ENCODE assay signal across 10 cellular contexts in genomic region chr7:91945476-91945875, GRCh38. TPM values are rescaled to one million over a fixed set of nuclear protein-coding genes. Genes with fewer than 3 reads are reported as not detected.
DNase-seq lines count a peak whose midpoint lies in the region; ATAC-seq, FAIRE-seq and TF ChIP-seq lines count a peak whose summit lies in the region.
"Had no signal": no experiment of that assay in that cellular context is flagged by ENCODE, and none has a peak within 500 bp of the region (broad histone marks: within the 10 kb centered on the region; RNA-seq: fewer than 3 reads in every experiment).

No MANE protein-coding gene starts in this region.

- H3K79me1 ChIP-seq in IMR-90 (ENCODE audit: low read depth in 1 of 2, low read length in 2 of 2), result peaks cover 21 to 54% of the 10 kb centered on the region in 2 experiments

- no peak overlapping the region for H2BK5ac ChIP-seq in IMR-90 (ENCODE audit: low read depth, low read length, poor library complexity, severe bottlenecking)

- H2BK20ac ChIP-seq in IMR-90 (ENCODE audit: low read depth, low read length), result no peak overlapping the region

- H3K56ac ChIP-seq in IMR-90 (ENCODE audit: extremely low read depth, insufficient read depth, low read length), result no peak overlapping the region

- no peak for TF ChIP-seq EP300 in K562 (IDR thresholded peaks at IDR 0.05; ENCODE audit: low read length)

- dilution Hi-C loops in IMR-90 (cut with HindIII; ENCODE audit: low sequenced_read_pairs, unreplicated experiment), result no loop called here

- no peak overlapping the region for H3K18ac ChIP-seq in IMR-90 (ENCODE audit: low read depth, low read length)

- no peak overlapping the region for H3K9ac ChIP-seq in IMR-90 (ENCODE audit: low read depth, low read length)
- no peak overlapping the region for H3K9ac ChIP-seq in K562 (ENCODE audit: insufficient read depth in 1 of 2, low read depth in 2 of 2, low read length in 2 of 2)

- H3K4me3 ChIP-seq in AG04450 (ENCODE audit: low read depth, low read length), result no peak overlapping the region
- no peak overlapping the region for H3K4me3 ChIP-seq in IMR-90 (ENCODE audit: insufficient read depth, low read depth, low read length)
- H3K4me3 ChIP-seq in K562, result no peak overlapping the region
- H3K4me3 ChIP-seq in lower lobe of right lung, result no peak overlapping the region

- WGBS in IMR-90 (ENCODE audit: extremely low coverage in 2 of 2, insufficient read length in 1 of 2), 2 experiments, result no CpG with 5 or more reads among the region's 2 CpGs
- WGBS in K562 (ENCODE audit: insufficient coverage, low coverage, missing lambda C conversion rate), result 73% methylated on average over 2 of the region's 2 CpGs

- no peak overlapping the region for H3K4ac ChIP-seq in IMR-90 (ENCODE audit: low read depth, low read length)

- H2AFZ ChIP-seq in IMR-90 (replicated peaks; ENCODE audit: low read length, poor library complexity) (no peak overlapping the region), K562 (ENCODE audit: low read depth, low read length) (no peak overlapping the region)

- H3K27ac ChIP-seq in AG04450 (ENCODE audit: low read depth, low read length) (no peak overlapping the region), IMR-90 (ENCODE audit: insufficient read depth, low read length) (no peak overlapping the region), K562 (ENCODE audit: extremely low read depth, low read depth, low read length) (no peak overlapping the region), lower lobe of right lung (peak overlapping the region; percentile 27)

- no peak overlapping the region for H4K8ac ChIP-seq in IMR-90 (ENCODE audit: low read depth in 2 of 2, low read length in 2 of 2)

- H2AK9ac ChIP-seq in IMR-90 (replicated peaks; ENCODE audit: low read depth, low read length, poor library complexity), result no peak overlapping the region

- no peaks in the 10 kb centered on the region for H3K36me3 ChIP-seq in IMR-90 (ENCODE audit: control insufficient read depth, insufficient read depth, low read length)
- peaks cover 7% of the 10 kb centered on the region; the same call in 2 of the 3 replicates for H3K36me3 ChIP-seq in K562 (ENCODE audit: control insufficient read depth, insufficient read depth, low read length)
- no peaks in the 10 kb centered on the region for H3K36me3 ChIP-seq in lower lobe of right lung

- H3K4me2 ChIP-seq in IMR-90 (ENCODE audit: low read depth, low read length) (peak overlapping the region; percentile 12; the same call in 1 of the 2 replicates), K562 (ENCODE audit: insufficient read depth, low read length) (no peak overlapping the region)

- no peak overlapping the region for H3K23ac ChIP-seq in IMR-90 (ENCODE audit: low read depth, low read length)

- in situ Hi-C loops in IMR-90 (cut with MboI; ENCODE audit: low sequenced_read_pairs), result no loop called here
- in situ Hi-C loops in K562 (cut with MboI), result no loop called here
- in situ Hi-C loops in G401 (cut with HindIII; ENCODE audit: low sequenced_read_pairs), result no loop called here

- H4K91ac ChIP-seq in IMR-90 (ENCODE audit: insufficient read depth, low read depth, low read length), result no peak overlapping the region

- CTCF ChIA-PET in AG04450 (lab: Charles Lee), result interaction anchor here (0.7 to 2.6 kb wide), 5 partner anchors 64 to 863 kb away, joined by 3 to 7 read pairs (median 4); no protein-coding TSS in a partner anchor
- CTCF ChIA-PET in IMR-90 (lab: Yijun Ruan, JAX), result interaction anchor here (0.6 to 1.1 kb wide), 2 partner anchors 66 to 71 kb away, joined by 3 to 5 read pairs; no protein-coding TSS in a partner anchor
- CTCF ChIA-PET in K562 (lab: Yijun Ruan, JAX; ENCODE audit: low intra/inter-chr PET ratio), result no interaction called here

- TF ChIP-seq POLR2A in IMR-90 (IDR thresholded peaks at IDR 0.05; ENCODE audit: low read depth, low read length), result no peak
- no peak for TF ChIP-seq POLR2A in K562 (conservative IDR thresholded peaks at IDR 0.05)
- no peak for TF ChIP-seq POLR2A in GM12892 (IDR thresholded peaks at IDR 0.05; ENCODE audit: low read depth, low read length)

- DNase-seq in AG04450 (ENCODE audit: low read depth, low spot score), result peak; percentile 38
- DNase-seq in IMR-90, result peak; percentile 75
- no peak for DNase-seq in K562 (ENCODE audit: extremely low read depth in 1 of 4, low spot score in 3 of 4)
- DNase-seq in lower lobe of right lung, result no peak
- DNase-seq in GM12892 (ENCODE audit: insufficient read length), result no peak
- DNase-seq in G401 (ENCODE audit: low spot score), result no peak
- DNase-seq in central memory CD4-positive, alpha-beta T cell, result no peak
- DNase-seq: effector CD8-positive, alpha-beta T cell; stimulated activated CD4-positive, alpha-beta T cell treated with anti-CD3 and anti-CD28 coated beads, Interleukin-4, amount 100 ng/mL, for 4 hours had no signal

- BruUV-seq in IMR-90 (replicated peaks; lab: Mats Ljungman, UMichigan) (no TSS peak), K562 (replicated peaks; lab: Mats Ljungman, UMichigan) (no TSS peak)

- intact Hi-C loops in IMR-90 (cut with micrococcal nuclease), result loop anchor here (10.0 kb wide), 2 partner anchors 681 to 861 kb away; partner anchors contain the start of gene FZD1
- intact Hi-C loops in K562 (cut with micrococcal nuclease), result loop anchor here (10.0 kb wide), 1 partner anchor 469 kb away; no protein-coding TSS in a partner anchor
- intact Hi-C loops in lower lobe of right lung (cut with DNase I), result no loop called here

- H3K4me1 ChIP-seq in IMR-90 (ENCODE audit: control insufficient read depth, insufficient read depth, low read length) (peaks cover 3% of the 10 kb centered on the region; the same call in 1 of the 2 replicates), K562 (replicated peaks in 1 of 2; ENCODE audit: control insufficient read depth in 2 of 2, insufficient read depth in 2 of 2, low read length in 2 of 2) (peaks cover 5 to 10% of the 10 kb centered on the region in 2 experiments; a peak in 2 of 5 replicates), lower lobe of right lung (peaks cover 43% of the 10 kb centered on the region)

- TF ChIP-seq CTCF in AG04450 (IDR thresholded peaks at IDR 0.05; ENCODE audit: low read depth, low read length) (peak; percentile 39), IMR-90 (conservative IDR thresholded peaks at IDR 0.05; ENCODE audit: low read depth, low read length) (peak; percentile 41), K562 (IDR thresholded peaks at IDR 0.05 in 2 of 3, conservative IDR thresholded peaks at IDR 0.05 in 1 of 3; ENCODE audit: insufficient read depth in 2 of 3, low read depth in 1 of 3, low read length in 3 of 3) (no peak), lower lobe of right lung (IDR thresholded peaks at IDR 0.05) (no peak)

- H2AK5ac ChIP-seq in IMR-90 (ENCODE audit: low read depth, low read length), result no peak overlapping the region

- peak; percentile 60 for ATAC-seq in IMR-90 (ENCODE audit: low read depth)
- no peak for ATAC-seq in K562
- no peak for ATAC-seq in lower lobe of right lung
- no peak for ATAC-seq in GM18511 (IDR thresholded peaks at IDR 0.05; ENCODE audit: unreplicated experiment)

- H4K5ac ChIP-seq in IMR-90 (ENCODE audit: low read depth, low read length), result no peak overlapping the region

- H3K9me1 ChIP-seq in IMR-90 (ENCODE audit: insufficient read depth, low read length), result peaks cover 3% of the 10 kb centered on the region; the same call in 1 of the 2 replicates
- no peaks in the 10 kb centered on the region for H3K9me1 ChIP-seq in K562 (ENCODE audit: control insufficient read depth, insufficient read depth, low read length)

- TF ChIP-seq RAD21 in IMR-90 (IDR thresholded peaks at IDR 0.05; ENCODE audit: low read length) (no peak), K562 (CRISPR knock-in tag; conservative IDR thresholded peaks at IDR 0.05 in 1 of 2, IDR thresholded peaks at IDR 0.05 in 1 of 2) (no peak)

- no peak overlapping the region for H3K14ac ChIP-seq in IMR-90 (replicated peaks; ENCODE audit: low read depth, low read length)

- peaks cover 88% of the 10 kb centered on the region for H3K79me2 ChIP-seq in K562 (ENCODE audit: control insufficient read depth, insufficient read depth, low read length)

- H4K20me1 ChIP-seq in IMR-90 (ENCODE audit: insufficient read depth, low read length) (peaks cover 21% of the 10 kb centered on the region), K562 (replicated peaks; ENCODE audit: control insufficient read depth, insufficient read depth, low read length) (0 out of 2 replicates have a peak, but pooled peaks cover 4% of the 10 kb centered on the region)

- H3K27me3 ChIP-seq in AG04450 (ENCODE audit: control insufficient read depth, insufficient read depth, low read length) (no peaks in the 10 kb centered on the region), IMR-90 (ENCODE audit: control insufficient read depth, insufficient read depth, low read length) (no peaks in the 10 kb centered on the region), K562 (ENCODE audit: control insufficient read depth in 2 of 2, insufficient read depth in 2 of 2, low read length in 2 of 2) (no peaks in the 10 kb centered on the region), lower lobe of right lung (ENCODE audit: low read depth) (no peaks in the 10 kb centered on the region)

- H2BK15ac ChIP-seq in IMR-90 (ENCODE audit: low read depth, low read length), result no peak overlapping the region

- FAIRE-seq in K562 (lab: Jason Lieb, UNC) (no peak), GM12892 (lab: Jason Lieb, UNC) (no peak)

- POLR2A ChIA-PET in AG04450 (lab: Yijun Ruan, JAX), result no interaction called here
- POLR2A ChIA-PET in IMR-90 (lab: Charles Lee; ENCODE audit: unreplicated experiment), result no interaction called here
- POLR2A ChIA-PET in K562 (lab: Yijun Ruan, JAX), result no interaction called here

- no peak overlapping the region for H2BK120ac ChIP-seq in IMR-90 (ENCODE audit: low read depth, low read length)

- H3K9me3 ChIP-seq in AG04450 (ENCODE audit: control insufficient read depth, insufficient read depth, low read length) (no peaks in the 10 kb centered on the region; the same call in 1 of the 2 replicates), IMR-90 (ENCODE audit: control insufficient read depth, insufficient read depth, low read length) (no peaks in the 10 kb centered on the region), K562 (replicated peaks; ENCODE audit: control insufficient read depth, insufficient read depth, low read depth, low read length) (no peaks in the 10 kb centered on the region), lower lobe of right lung (no peaks in the 10 kb centered on the region)

RNA-seq across cellular contexts. Expression of gene AKAP9, which starts 4.8 kb away (rescaled TPM):
- polyA plus RNA-seq in AG04450 (2011; rRNA removed) (17.2 and 24.3 TPM in 2 replicates), IMR-90 (2012; rRNA removed) (8.7 and 9.7 TPM in 2 replicates), K562 (2011; rRNA removed) (33.9 and 46.3 TPM in 2 replicates), K562 (2014; fragmentation: Illumina TruSeq; extraction: Trizol) (31.6 and 36.1 TPM in 2 replicates), K562 (2014; fragmentation: Nextera tagmentation; extraction: Ambion mirVana) (10 to 100 TPM; 25.5 to 49.4 TPM), K562 (2014; rRNA removed) (28.2 TPM in 2 replicates)
- 21.3 and 39.7 TPM in 2 replicates for polyA minus RNA-seq in AG04450 (2011; rRNA and poly(A)+ RNA removed)
- total RNA-seq in IMR-90 (2012; rRNA removed) (25.3 and 49.4 TPM in 2 replicates), K562 (2014; rRNA removed) (37.6 and 47.1 TPM in 2 replicates), K562 (2014; rRNA removed; fragmentation: Illumina TruSeq; extraction: Trizol) (77.8 and 86.2 TPM in 2 replicates), K562 (2015; rRNA removed; fragmentation: Illumina TruSeq; extraction: Trizol) (73.8 and 80.9 TPM in 2 replicates), K562 (2021) (35.0 and 40.1 TPM in 2 replicates), lower lobe of right lung (93.7 TPM)
- 0.78 and 0.89 TPM in 2 replicates for polyA plus RNA-seq in IMR-90 (2012; cell fraction: cytosol; rRNA removed)
- polyA plus RNA-seq in IMR-90 (2012; cell fraction: nucleus; rRNA removed; ENCODE audit: low replicate concordance), result 6.7 and 40.2 TPM in 2 replicates
- 39.3 and 248 TPM in 2 replicates for total RNA-seq in K562 (2011; cell fraction: chromatin; rRNA removed; ENCODE audit: low replicate concordance)
- 24.2 and 41.6 TPM in 2 replicates for total RNA-seq in K562 (2011; cell fraction: nucleolus; rRNA removed)
- total RNA-seq in K562 (2011; cell fraction: nucleoplasm; rRNA removed), result 70.0 and 117 TPM in 2 replicates
- polyA plus RNA-seq in K562 (2011; cell fraction: cytosol; rRNA removed), result 5.1 and 10.2 TPM in 2 replicates
- 40.4 and 47.0 TPM in 2 replicates for polyA plus RNA-seq in K562 (2011; cell fraction: nucleus; rRNA removed)
- 22.3 and 29.2 TPM in 2 replicates for polyA plus RNA-seq in K562 (2012)
- polyA minus RNA-seq in K562 (2011; rRNA and poly(A)+ RNA removed), result 92.9 and 93.0 TPM in 2 replicates
- 25.8 and 26.6 TPM in 2 replicates for polyA minus RNA-seq in K562 (2011; cell fraction: cytosol; rRNA and poly(A)+ RNA removed)
- polyA minus RNA-seq in K562 (2011; cell fraction: nucleus; rRNA and poly(A)+ RNA removed), result 71.4 and 126 TPM in 2 replicates
- 26.4 TPM for polyA plus RNA-seq in GM12892 (2012; ENCODE audit: missing spikeins)
- total RNA-seq in G401 (2014; rRNA removed; shearing (Covaris generic)), result 15.4 and 20.4 TPM in 2 replicates

Comparison
In these comparisons a context has a peak if more than half of its experiments do, and no peak if none do; other contexts are left out.
1. DNase-seq: peak in AG04450 (single experiment) and IMR-90 (single experiment); none in K562 (0 of 4), lower lobe of right lung (single experiment), GM12892 (single experiment), G401 (single experiment) and central memory CD4-positive, alpha-beta T cell (single experiment).
2. CTCF ChIP-seq: peak in AG04450 (single experiment) and IMR-90 (single experiment); none in K562 (0 of 3) and lower lobe of right lung (single experiment).